8 cellular contexts compared by ENCODE assay signal in the genomic region with DNA sequence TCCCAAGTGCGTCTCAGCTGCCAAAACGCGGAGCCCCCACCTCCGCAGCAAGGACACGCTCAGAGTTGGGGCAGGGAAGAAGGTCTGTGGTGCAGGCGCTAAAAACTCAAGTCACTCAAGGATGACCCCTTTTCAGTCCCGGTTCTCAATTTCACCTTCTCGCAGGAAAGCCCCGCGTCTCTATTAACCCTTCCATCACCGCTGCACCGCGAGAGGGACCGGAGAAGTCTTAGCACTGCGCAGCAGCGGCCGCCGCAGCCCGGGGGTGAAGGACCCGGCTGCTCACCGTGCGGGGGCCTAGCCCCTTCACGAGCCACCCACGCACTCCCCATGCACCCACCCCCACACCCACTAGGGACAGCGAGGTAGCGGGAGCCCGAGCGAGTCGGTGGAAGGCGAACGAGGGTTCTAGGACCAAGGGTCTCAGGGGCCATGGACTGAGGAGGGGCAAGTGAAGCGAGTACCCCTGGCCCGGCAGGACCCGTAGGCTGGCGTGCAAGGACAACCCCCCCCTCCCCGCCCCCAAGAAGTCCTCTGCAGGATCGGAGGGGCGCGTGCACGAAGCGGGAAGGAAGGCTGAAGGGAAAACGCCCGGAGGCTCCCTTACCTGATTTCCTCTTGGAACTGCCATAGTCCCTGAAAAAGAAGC.
A peak's percentile ranks its signal among the peaks of the same experiment; 100 is the strongest.
DNase-seq lines count a peak whose midpoint lies in the region; ATAC-seq, FAIRE-seq and TF ChIP-seq lines count a peak whose summit lies in the region.

No MANE protein-coding gene starts in this region.

- H4K20me1 ChIP-seq in mammary epithelial cell (ENCODE audit: insufficient read depth, low read length), result no peaks in the 10 kb centered on the region

- H3K27me3 ChIP-seq in mammary epithelial cell (ENCODE audit: insufficient read depth, low read length) (no peaks in the 10 kb centered on the region), parathyroid adenoma (ENCODE audit: control insufficient read depth, insufficient read depth, low read length) (no peaks in the 10 kb centered on the region)

- H3K9me3 ChIP-seq in mammary epithelial cell (replicated peaks; ENCODE audit: insufficient read depth, low read length) (no peaks in the 10 kb centered on the region), parathyroid adenoma (ENCODE audit: control insufficient read depth, low read length) (no peaks in the 10 kb centered on the region)

- dilution Hi-C loops in mammary epithelial cell (cut with HindIII; ENCODE audit: low sequenced_read_pairs), result no loop called here

- BruUV-seq in mammary epithelial cell (replicated peaks; lab: Mats Ljungman, UMichigan), result no TSS peak

- TF ChIP-seq POLR2A in GM12892 (IDR thresholded peaks at IDR 0.05; ENCODE audit: low read depth, low read length), result no peak

- intact Hi-C loops in mammary epithelial cell (cut with micrococcal nuclease) (no loop called here), Right ventricle myocardium superior (cut with DNase I) (no loop called here)

- H3K9ac ChIP-seq in mammary epithelial cell (ENCODE audit: insufficient read depth, low read length), result no peak overlapping the region
- H3K9ac ChIP-seq in parathyroid adenoma, result no peak overlapping the region

- H3K4me2 ChIP-seq in mammary epithelial cell (ENCODE audit: insufficient read depth, low read depth, low read length) (peak overlapping the region; percentile 80), parathyroid adenoma (ENCODE audit: low read length) (peak overlapping the region; percentile 42)

- H2AFZ ChIP-seq in mammary epithelial cell (ENCODE audit: low read depth, low read length) (no peak overlapping the region), parathyroid adenoma (no peak overlapping the region)

- H3K27ac ChIP-seq in mammary epithelial cell (ENCODE audit: insufficient read depth, low read depth, low read length), result no peak overlapping the region
- H3K27ac ChIP-seq in parathyroid adenoma, result no peak overlapping the region

- H3K79me2 ChIP-seq in mammary epithelial cell (ENCODE audit: insufficient read depth, low read length), result peaks cover 80% of the 10 kb centered on the region
- H3K79me2 ChIP-seq in parathyroid adenoma, result no peaks in the 10 kb centered on the region

- CTCF ChIA-PET in mammary epithelial cell (lab: Charles Lee; ENCODE audit: low non-redundant PET), result no interaction called here

- peak; percentile 57 for ATAC-seq in GM21381 (IDR thresholded peaks at IDR 0.05; ENCODE audit: unreplicated experiment)
- peak; percentile 52 for ATAC-seq in HG03565 (IDR thresholded peaks at IDR 0.05; ENCODE audit: unreplicated experiment)
- no peak for ATAC-seq in Right ventricle myocardium superior (ENCODE audit: poor library complexity)

- in situ Hi-C loops in mammary epithelial cell (cut with MboI; ENCODE audit: low sequenced_read_pairs in 2 of 2), result no loop called here

- TF ChIP-seq CTCF in mammary epithelial cell (conservative IDR thresholded peaks at IDR 0.05 in 1 of 2, IDR thresholded peaks at IDR 0.05 in 1 of 2; ENCODE audit: extremely low read depth in 1 of 2, insufficient read depth in 1 of 2, low read depth in 1 of 2, low read length in 2 of 2) (no peak), parathyroid adenoma (IDR thresholded peaks at IDR 0.05) (no peak)

- peak overlapping the region in 1 of 3 experiments; percentile 43 for H3K4me3 ChIP-seq in mammary epithelial cell (replicated peaks in 1 of 3; ENCODE audit: insufficient read depth in 1 of 3, low read depth in 2 of 3, low read length in 3 of 3)
- peak overlapping the region; percentile 2 for H3K4me3 ChIP-seq in parathyroid adenoma (ENCODE audit: low read depth, low read length)

- peaks cover 6% of the 10 kb centered on the region for H3K36me3 ChIP-seq in mammary epithelial cell (ENCODE audit: insufficient read depth, low read length)
- H3K36me3 ChIP-seq in parathyroid adenoma (ENCODE audit: control insufficient read depth, insufficient read depth, low read length), result no peaks in the 10 kb centered on the region

- H3K4me1 ChIP-seq in mammary epithelial cell (ENCODE audit: insufficient read depth, low read length) (peaks cover 59% of the 10 kb centered on the region), parathyroid adenoma (peaks cover 3% of the 10 kb centered on the region)

- WGBS in mammary epithelial cell (ENCODE audit: low coverage, missing lambda C conversion rate), result 34% methylated on average over 6 of the region's 43 CpGs

- DNase-seq in GM12892 (ENCODE audit: insufficient read length) (peak; percentile 76), mammary epithelial cell (no peak), C1 segment of cervical spinal cord (lab: John Stamatoyannopoulos, UW) (no peak), A172 (ENCODE audit: low spot score) (no peak), Right ventricle myocardium superior (no peak)

- peak; percentile 73 for FAIRE-seq in GM12892 (lab: Jason Lieb, UNC)
